In the genomic region with DNA sequence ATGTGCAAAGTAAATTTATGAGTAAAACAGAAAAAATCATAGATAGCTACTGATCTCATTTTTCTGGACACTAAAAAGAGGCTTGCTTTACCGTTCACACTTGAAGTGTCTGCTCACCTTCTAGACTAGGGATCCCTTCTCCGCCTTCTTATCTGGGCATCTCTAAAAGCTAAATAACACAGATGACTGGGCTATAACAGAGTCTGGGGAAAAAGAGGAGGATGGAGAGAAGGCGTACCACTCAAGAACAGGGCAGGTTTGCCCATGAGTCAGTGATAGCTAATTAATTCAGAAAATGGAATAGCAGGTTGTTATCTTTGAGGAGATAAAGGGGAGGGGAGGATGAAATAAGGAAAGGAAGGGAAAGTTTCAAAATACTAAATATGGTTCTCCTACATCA, we compare ENCODE assay signal across 26 cellular contexts.
"Had no signal": no experiment of that assay in that cellular context is flagged by ENCODE, and none has a peak within 500 bp of the region (broad histone marks: within the 10 kb centered on the region; RNA-seq: fewer than 3 reads in every experiment).

No MANE protein-coding gene starts in this region.

- H3K27ac ChIP-seq: SJCRH30, VCaP had no signal

- H3K9me3 Mint-ChIP-seq: activated naive CD8-positive, alpha-beta T cell treated with anti-CD3 and anti-CD28 coated beads, Interleukin-2, amount 50 U/mL, for 24 hours had no signal

- H3K9ac ChIP-seq: SK-N-SH had no signal

- H3K4me2 ChIP-seq: SK-N-SH had no signal

- DNase-seq: activated CD4-positive, alpha-beta T cell treated with anti-CD3 and anti-CD28 coated beads for 4 hours; activated CD4-positive, alpha-beta T cell treated with anti-CD3 and anti-CD28 coated beads, Interleukin-2, amount 50 U/mL, for 4 hours; activated CD4-positive, CD25-positive, alpha-beta regulatory T cell; activated CD8-positive, alpha-beta memory T cell treated with anti-CD3 and anti-CD28 coated beads, Interleukin-2, amount 50 U/mL, for 48 hours; activated CD8-positive, alpha-beta T cell treated with anti-CD3 and anti-CD28 coated beads, Interleukin-2, amount 10 ng/mL, durations not matched to agents 7 days and 5 days; activated naive CD8-positive, alpha-beta T cell treated with anti-CD3 and anti-CD28 coated beads, Interleukin-2, amount 50 U/mL, for 24 hours; activated T-cell treated with anti-CD3 and anti-CD28 coated beads, Interleukin-2, amount 50 U/mL, for 1 hour; amygdala; Kasumi-1; KBM-7; NCI-H1048; NCI-H146; NCI-H187 treated with DMSO at 0.1 percent for 48 hours; NCI-H2081 treated with DMSO at 0.1 percent for 48 hours; NCI-H345; NCI-H510A; NCI-H526 treated with DMSO at 0.1 percent for 48 hours; NCI-H82; RPMI8226; SJCRH30; SK-N-SH; T-helper 1 cell had no signal

- H3K27me3 Mint-ChIP-seq: activated naive CD8-positive, alpha-beta T cell treated with anti-CD3 and anti-CD28 coated beads, Interleukin-2, amount 50 U/mL, for 24 hours; brain had no signal

- H3K27ac Mint-ChIP-seq: activated CD8-positive, alpha-beta T cell treated with anti-CD3 and anti-CD28 coated beads, Interleukin-2, amount 10 ng/mL, durations not matched to agents 7 days and 5 days; brain had no signal

- H3K27me3 ChIP-seq: SJCRH30 had no signal

- H3K4me3 Mint-ChIP-seq: activated CD8-positive, alpha-beta T cell treated with anti-CD3 and anti-CD28 coated beads, Interleukin-2, amount 10 ng/mL, durations not matched to agents 7 days and 5 days; activated naive CD8-positive, alpha-beta T cell treated with anti-CD3 and anti-CD28 coated beads, Interleukin-2, amount 50 U/mL, for 24 hours; brain had no signal

- H3K9me3 ChIP-seq: SK-N-SH had no signal

- ATAC-seq: activated CD8-positive, alpha-beta T cell treated with anti-CD3 and anti-CD28 coated beads, Interleukin-2, amount 10 ng/mL, durations not matched to agents 7 days and 5 days; Panc1; Right ventricle myocardium inferior had no signal

- H3K4me3 ChIP-seq: SJCRH30 had no signal
